In genomic region chr7:95335093-95335492, GRCh38 we compare ENCODE assay signal across 1 cellular context.
TF ChIP-seq lines count a peak whose summit lies in the region.

No MANE protein-coding gene starts in this region.

TF ChIP-seq in WTC11, 78 proteins besides CTCF, POLR2A, EP300 and RAD21 (continued from another document):
- no peak for TF ChIP-seq MLX (CRISPR knock-in tag; IDR thresholded peaks at IDR 0.05)
- no peak for TF ChIP-seq ZNF317 (CRISPR knock-in tag; IDR thresholded peaks at IDR 0.05; ENCODE audit: borderline replicate concordance, low read depth)
- TF ChIP-seq ATF3 (CRISPR knock-in tag; conservative IDR thresholded peaks at IDR 0.05) = no peak
- TF ChIP-seq ATF1 (CRISPR knock-in tag; IDR thresholded peaks at IDR 0.05) = no peak
- no peak for TF ChIP-seq JUN (CRISPR knock-in tag; IDR thresholded peaks at IDR 0.05)
- no peak for TF ChIP-seq TP53 (CRISPR knock-in tag; IDR thresholded peaks at IDR 0.05)
